ENCODE assay signal across 12 cellular contexts in genomic region chr7:28155964-28156363, GRCh38. TPM values are rescaled to one million over a fixed set of nuclear protein-coding genes. Genes with fewer than 3 reads are reported as not detected.
DNase-seq lines count a peak whose midpoint lies in the region; ATAC-seq and TF ChIP-seq lines count a peak whose summit lies in the region.
"Had no signal": no experiment of that assay in that cellular context is flagged by ENCODE, and none has a peak within 500 bp of the region (broad histone marks: within the 10 kb centered on the region; RNA-seq: fewer than 3 reads in every experiment).

No MANE protein-coding gene starts in this region.

- H3K36me3 ChIP-seq in IMR-90 (ENCODE audit: control insufficient read depth, insufficient read depth, low read length) (peaks cover 2% of the 10 kb centered on the region), body of pancreas (replicated peaks in 1 of 2; ENCODE audit: insufficient read depth in 1 of 2, low read depth in 2 of 2) (no peaks in the 10 kb centered on the region), right lobe of liver (no peaks in the 10 kb centered on the region)
- H3K36me3 ChIP-seq: HAP-1 had no signal

- peak overlapping the region in 1 of 2 experiments; percentile 60; a peak in 3 of 4 replicates for H4K8ac ChIP-seq in IMR-90 (ENCODE audit: low read depth in 2 of 2, low read length in 2 of 2)

- peak overlapping the region; percentile 57 for H2BK20ac ChIP-seq in IMR-90 (ENCODE audit: low read depth, low read length)

- peak overlapping the region; percentile 18 for H3K4me2 ChIP-seq in IMR-90 (ENCODE audit: low read depth, low read length)

- H2BK5ac ChIP-seq in IMR-90 (ENCODE audit: low read depth, low read length, poor library complexity, severe bottlenecking): peak overlapping the region; percentile 34

- H3K27ac ChIP-seq in IMR-90 (ENCODE audit: insufficient read depth, low read length) (peak overlapping the region; percentile 0; the same call in 1 of the 2 replicates), body of pancreas (peak overlapping the region in 2 of 4 donors; percentile 15 to 50), right lobe of liver (peak overlapping the region in 1 of 3 donors; percentile 42)

- H3K9me1 ChIP-seq in IMR-90 (ENCODE audit: insufficient read depth, low read length): peaks cover 19% of the 10 kb centered on the region

- H3K4me1 ChIP-seq in IMR-90 (ENCODE audit: control insufficient read depth, insufficient read depth, low read length): peaks cover 34% of the 10 kb centered on the region
- H3K4me1 ChIP-seq in body of pancreas: peaks cover 33% of the 10 kb centered on the region
- peaks cover 0 to 24% (median 11%) of the 10 kb centered on the region in 4 donors for H3K4me1 ChIP-seq in right lobe of liver
- H3K4me1 ChIP-seq: HAP-1 had no signal

- in situ Hi-C loops in IMR-90 (cut with MboI; ENCODE audit: low sequenced_read_pairs): no loop called here

- H3K4me3 ChIP-seq in IMR-90 (ENCODE audit: insufficient read depth, low read depth, low read length): no peak overlapping the region
- H3K4me3 ChIP-seq in body of pancreas: no peak overlapping the region
- H3K4me3 ChIP-seq in right lobe of liver: no peak overlapping the region
- H3K4me3 ChIP-seq: HAP-1, lung had no signal

- POLR2A ChIA-PET in IMR-90 (lab: Charles Lee; ENCODE audit: unreplicated experiment): no interaction called here

- peak overlapping the region; percentile 61; the same call in 1 of the 2 replicates for H2AK5ac ChIP-seq in IMR-90 (ENCODE audit: low read depth, low read length)

- TF ChIP-seq RAD21 in IMR-90 (IDR thresholded peaks at IDR 0.05; ENCODE audit: low read length): no peak

- peaks cover 49 to 79% of the 10 kb centered on the region in 2 experiments for H3K79me1 ChIP-seq in IMR-90 (ENCODE audit: low read depth in 1 of 2, low read length in 2 of 2)

- H3K27me3 ChIP-seq in IMR-90 (ENCODE audit: control insufficient read depth, insufficient read depth, low read length) (no peaks in the 10 kb centered on the region), body of pancreas (no peaks in the 10 kb centered on the region), right lobe of liver (no peaks in the 10 kb centered on the region)

- peak overlapping the region; percentile 67; the same call in 1 of the 3 replicates for H2BK15ac ChIP-seq in IMR-90 (ENCODE audit: low read depth, low read length)

- H3K56ac ChIP-seq in IMR-90 (ENCODE audit: extremely low read depth, insufficient read depth, low read length): no peak overlapping the region

- intact Hi-C loops in IMR-90 (cut with micrococcal nuclease) (no loop called here), body of pancreas (cut with DNase I) (no loop called here), right lobe of liver (cut with DNase I) (no loop called here)

- dilution Hi-C loops in IMR-90 (cut with HindIII; ENCODE audit: low sequenced_read_pairs, unreplicated experiment): no loop called here

- no peak for TF ChIP-seq CTCF in AG09319 (IDR thresholded peaks at IDR 0.05; ENCODE audit: low read depth, low read length)
- no peak for TF ChIP-seq CTCF in IMR-90 (conservative IDR thresholded peaks at IDR 0.05; ENCODE audit: low read depth, low read length)
- TF ChIP-seq CTCF in body of pancreas (IDR thresholded peaks at IDR 0.05): no peak
- TF ChIP-seq CTCF in right lobe of liver (IDR thresholded peaks at IDR 0.05): no peak

- H2AK9ac ChIP-seq in IMR-90 (replicated peaks; ENCODE audit: low read depth, low read length, poor library complexity): no peak overlapping the region

- H2AFZ ChIP-seq in IMR-90 (replicated peaks; ENCODE audit: low read length, poor library complexity): no peak overlapping the region

- H2BK120ac ChIP-seq in IMR-90 (ENCODE audit: low read depth, low read length): peak overlapping the region; percentile 78

- WGBS in IMR-90 (ENCODE audit: extremely low coverage in 2 of 2, insufficient read length in 1 of 2), 2 experiments: no CpG with 5 or more reads among the region's 3 CpGs
- WGBS in body of pancreas, 2 donors: 7 to 22% methylated on average over 3 of the region's 3 CpGs
- WGBS in right lobe of liver (ENCODE audit: insufficient coverage, low coverage, low lambda C conversion rate, missing lambda C conversion rate): 25% methylated on average over 2 of the region's 3 CpGs

- ATAC-seq in IMR-90 (ENCODE audit: low read depth) (peak; percentile 13), body of pancreas (peak; percentile 77), right lobe of liver (peak; percentile 76 to 91 (median 84)), HG02970 (IDR thresholded peaks at IDR 0.05; ENCODE audit: low FRiP score, unreplicated experiment) (no peak)

- H3K9me3 ChIP-seq in IMR-90 (ENCODE audit: control insufficient read depth, insufficient read depth, low read length) (no peaks in the 10 kb centered on the region), body of pancreas (no peaks in the 10 kb centered on the region), right lobe of liver (no peaks in the 10 kb centered on the region)
- H3K9me3 ChIP-seq: HAP-1 had no signal

- peak overlapping the region; percentile 22; the same call in 1 of the 2 replicates for H4K91ac ChIP-seq in IMR-90 (ENCODE audit: insufficient read depth, low read depth, low read length)

- no peaks in the 10 kb centered on the region for H4K20me1 ChIP-seq in IMR-90 (ENCODE audit: insufficient read depth, low read length)

- TF ChIP-seq POLR2A in IMR-90 (IDR thresholded peaks at IDR 0.05; ENCODE audit: low read depth, low read length) (no peak), body of pancreas (IDR thresholded peaks at IDR 0.05) (no peak), right lobe of liver (IDR thresholded peaks at IDR 0.05) (no peak)

- H3K14ac ChIP-seq in IMR-90 (replicated peaks; ENCODE audit: low read depth, low read length): peak overlapping the region; percentile 62; the same call in 1 of the 2 replicates

- peak overlapping the region; percentile 83 for H3K4ac ChIP-seq in IMR-90 (ENCODE audit: low read depth, low read length)

- H3K23ac ChIP-seq in IMR-90 (ENCODE audit: low read depth, low read length): peak overlapping the region; percentile 79

- H3K18ac ChIP-seq in IMR-90 (ENCODE audit: low read depth, low read length): peak overlapping the region; percentile 77; the same call in 1 of the 2 replicates

- CTCF ChIA-PET in IMR-90 (lab: Yijun Ruan, JAX): no interaction called here

- DNase-seq in AG09319 (ENCODE audit: extremely low read depth, low read depth) (peak; percentile 43), IMR-90 (peak; percentile 59), body of pancreas (peak; percentile 12 to 49 (median 24)), right lobe of liver (peak in 1 of 3 donors; percentile 55), NAMALWA (ENCODE audit: low spot score) (no peak), NCI-H345 (lab: John Stamatoyannopoulos, UW) (no peak), pons (ENCODE audit: low spot score) (no peak)
- DNase-seq: activated effector memory CD4-positive, alpha-beta T cell treated with Interleukin-2 at 50 U/mL for 16 hours; COR-L47 had no signal

- H3K9ac ChIP-seq in IMR-90 (ENCODE audit: low read depth, low read length): no peak overlapping the region

- no TSS peak for BruUV-seq in IMR-90 (replicated peaks; lab: Mats Ljungman, UMichigan)

- peak overlapping the region; percentile 56; the same call in 1 of the 2 replicates for H4K5ac ChIP-seq in IMR-90 (ENCODE audit: low read depth, low read length)

TF ChIP-seq in IMR-90, 13 proteins besides CTCF, POLR2A, EP300 and RAD21:
- TF ChIP-seq CEBPB (IDR thresholded peaks at IDR 0.05; ENCODE audit: low read depth, low read length) (peak; percentile 87), RFX5 (IDR thresholded peaks at IDR 0.05; ENCODE audit: low read depth, low read length) (no peak), FOS (IDR thresholded peaks at IDR 0.05; ENCODE audit: low read depth, low read length) (no peak)

RNA-seq across cellular contexts. Expression of gene JAZF1, which starts 24.6 kb away (rescaled TPM):
- total RNA-seq in IMR-90 (2012; rRNA removed) (8.4 and 12.2 TPM in 2 replicates), body of pancreas (1 to 10 TPM; 4.0 to 4.9 TPM), right lobe of liver (10 to 100 TPM in 1 of 6 experiments, 1 to 10 TPM in 5; 4.8 to 20.9 (median 6.9) TPM)
- 8.6 and 10.5 TPM in 2 replicates for polyA plus RNA-seq in IMR-90 (2012; rRNA removed)
- 4.1 and 8.9 TPM in 2 replicates for polyA plus RNA-seq in IMR-90 (2012; cell fraction: cytosol; rRNA removed)
- polyA plus RNA-seq in IMR-90 (2012; cell fraction: nucleus; rRNA removed; ENCODE audit: low replicate concordance): 3.2 and 7.4 TPM in 2 replicates

Comparison
In these comparisons a context has a peak if more than half of its experiments do, and no peak if none do; other contexts are left out.
1. DNase-seq: peak in AG09319 (single experiment), IMR-90 (single experiment) and body of pancreas (4 of 4); none in NAMALWA (single experiment), NCI-H345 (single experiment) and pons (single experiment).